Comparison of ENCODE assay signal across 8 cellular contexts in genomic region chr21:33975548-33976081, GRCh38.
DNase-seq lines count a peak whose midpoint lies in the region; ATAC-seq lines count a peak whose summit lies in the region.

No MANE protein-coding gene starts in this region.

- no peaks in the 10 kb centered on the region for H3K9me3 Mint-ChIP-seq in activated T-cell treated with anti-CD3 and anti-CD28 coated beads, Interleukin-2, amount 50 U/mL, for 4 hours

- no peaks in the 10 kb centered on the region for H3K27me3 ChIP-seq in iPS-20b (ENCODE audit: insufficient read depth, low read length)

- peaks cover 11% of the 10 kb centered on the region for H3K36me3 Mint-ChIP-seq in activated T-cell treated with anti-CD3 and anti-CD28 coated beads, Interleukin-2, amount 50 U/mL, for 4 hours (ENCODE audit: insufficient read depth)

- no peak overlapping the region for H3K4me3 ChIP-seq in iPS-20b (ENCODE audit: low read length)

- H3K27ac ChIP-seq in iPS-20b (ENCODE audit: low read length), result no peak overlapping the region

- no peaks in the 10 kb centered on the region for H3K36me3 ChIP-seq in iPS-20b (ENCODE audit: insufficient read depth, low read depth, low read length)

- peak; percentile 87 for ATAC-seq in GM18520 (IDR thresholded peaks at IDR 0.05; ENCODE audit: unreplicated experiment)
- ATAC-seq in HG02852 (IDR thresholded peaks at IDR 0.05; ENCODE audit: unreplicated experiment), result peak; percentile 79
- peak; percentile 79 to 82 for ATAC-seq in activated T-cell treated with anti-CD3 and anti-CD28 coated beads, Interleukin-2, amount 50 U/mL, for 4 hours

- H3K4me3 Mint-ChIP-seq in activated T-cell treated with anti-CD3 and anti-CD28 coated beads, Interleukin-2, amount 50 U/mL, for 4 hours, result peak overlapping the region; percentile 77

- H3K27me3 Mint-ChIP-seq in activated T-cell treated with anti-CD3 and anti-CD28 coated beads, Interleukin-2, amount 50 U/mL, for 4 hours (ENCODE audit: low read depth), result no peaks in the 10 kb centered on the region

- peaks cover 52% of the 10 kb centered on the region for H3K4me1 Mint-ChIP-seq in activated T-cell treated with anti-CD3 and anti-CD28 coated beads, Interleukin-2, amount 50 U/mL, for 4 hours (ENCODE audit: low read depth)

- DNase-seq in OCI-M1 (lab: John Stamatoyannopoulos, UW) (peak; percentile 90), COLO668 (lab: John Stamatoyannopoulos, UW; ENCODE audit: unreplicated experiment) (no peak), foreskin melanocyte (no peak)
- DNase-seq in activated T-cell treated with anti-CD3 and anti-CD28 coated beads, Interleukin-2, amount 50 U/mL, for 4 hours, result peak; percentile 58
- peak; percentile 66 to 76 for DNase-seq in stimulated activated CD8-positive, alpha-beta memory T cell treated with anti-CD3 and anti-CD28 coated beads, Interleukin-15, amount 100 ng/mL, for 48 hours (ENCODE audit: low read depth in 2 of 2)

- 0 out of 2 replicates have a peak overlapping the region, but pooled peaks have one; percentile 18 for H3K9ac ChIP-seq in iPS-20b (ENCODE audit: low read depth, low read length)

- H3K9me3 ChIP-seq in iPS-20b (ENCODE audit: insufficient read depth, low read depth, low read length), result no peaks in the 10 kb centered on the region

- peaks cover 16% of the 10 kb centered on the region; the same call in 1 of the 2 replicates for H3K4me1 ChIP-seq in iPS-20b (ENCODE audit: insufficient read depth, low read length)

Comparison
In these comparisons a context has a peak if more than half of its experiments do, and no peak if none do; other contexts are left out.
1. DNase-seq: peak in OCI-M1 (single experiment), activated T-cell treated with anti-CD3 and anti-CD28 coated beads, Interleukin-2, amount 50 U/mL, for 4 hours (single experiment) and stimulated activated CD8-positive, alpha-beta memory T cell treated with anti-CD3 and anti-CD28 coated beads, Interleukin-15, amount 100 ng/mL, for 48 hours (2 of 2); none in COLO668 (single experiment) and foreskin melanocyte (single experiment).
2. Peak in every context shown above with its lines, with median percentiles within 50 percentile points of each other: ATAC-seq.